In the genomic region with DNA sequence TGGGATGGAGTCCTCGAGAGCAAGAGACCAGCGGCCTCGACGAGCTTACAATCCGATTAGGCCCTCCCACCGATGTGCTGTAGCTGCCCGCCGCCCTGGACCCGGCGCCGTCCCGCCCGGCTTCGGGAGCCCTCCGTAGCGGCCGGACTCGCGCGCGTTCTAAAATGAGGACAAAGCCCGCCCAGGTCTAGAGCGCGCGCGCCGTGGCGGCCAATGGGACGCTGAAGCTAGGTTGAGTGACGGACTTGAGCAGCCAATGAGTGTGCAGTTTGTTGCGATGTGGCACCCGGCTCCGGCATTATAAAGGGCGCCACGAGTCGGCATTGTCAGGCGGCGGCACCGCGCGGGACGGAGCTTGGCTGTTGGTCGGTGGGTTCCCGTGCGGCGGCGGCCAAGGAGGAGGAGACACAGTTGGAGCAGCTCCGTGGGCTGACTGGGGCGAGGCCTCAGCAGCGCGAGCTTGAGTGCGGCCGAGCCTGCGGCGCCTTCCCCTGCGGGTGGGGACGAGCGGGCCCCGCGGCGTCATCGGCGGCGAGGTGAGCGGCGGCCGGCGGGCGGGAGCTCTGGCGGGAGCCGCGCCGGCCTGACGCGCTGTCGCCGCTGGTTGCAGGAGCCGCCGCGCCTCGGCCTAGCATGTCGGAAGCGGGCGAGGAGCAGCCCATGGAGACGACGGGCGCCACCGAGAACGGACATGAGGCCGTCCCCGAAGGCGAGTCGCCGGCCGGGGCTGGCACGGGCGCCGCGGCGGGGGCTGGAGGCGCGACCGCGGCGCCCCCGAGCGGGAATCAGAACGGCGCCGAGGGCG, we compare ENCODE assay signal across 8 cellular contexts. TPM values are rescaled to one million over a fixed set of nuclear protein-coding genes. Genes with fewer than 3 reads are reported as not detected.
DNase-seq lines count a peak whose midpoint lies in the region; ATAC-seq, FAIRE-seq and TF ChIP-seq lines count a peak whose summit lies in the region.

A gene (plus strand): TSS at position 329 of the 805 bp plus-strand sequence. CDS start 305 bp downstream, at position 634.

- DNase-seq in Calu3: peak; percentile 97
- peak; percentile 99 for DNase-seq in activated CD8-positive, alpha-beta memory T cell treated with anti-CD3 and anti-CD28 coated beads, Interleukin-2, amount 50 U/mL, for 48 hours
- peak; percentile 96 for DNase-seq in endothelial cell of umbilical vein (ENCODE audit: low read depth, low spot score)
- peak; percentile 93 for DNase-seq in middle frontal gyrus (ENCODE audit: extremely low spot score, low spot score)
- peak; percentile 92 to 93 for DNase-seq in stimulated activated CD8-positive, alpha-beta memory T cell treated with anti-CD3 and anti-CD28 coated beads, Interleukin-2, amount 100 ng/mL, for 48 hours (ENCODE audit: low read depth in 2 of 2)

- intact Hi-C loops in Calu3 (cut with micrococcal nuclease; ENCODE audit: unreplicated experiment): no loop called here
- intact Hi-C loops in endothelial cell of umbilical vein (cut with micrococcal nuclease): loop anchor here (1.0 to 2.0 kb wide), 4 partner anchors 28 to 128 kb away; a partner anchor contains a TSS

- POLR2A ChIA-PET in endothelial cell of umbilical vein (lab: Charles Lee): interaction anchor here (0.6 to 1.5 kb wide), 9 partner anchors 10 to 251 kb away, joined by 3 to 13 read pairs (median 4); a partner anchor contains a TSS

- H3K4me2 ChIP-seq in OCI-LY1 (ENCODE audit: low read length) (peak within 1 kb of the TSS; percentile 89), endothelial cell of umbilical vein (ENCODE audit: insufficient read depth, low read length) (peak within 1 kb of the TSS; percentile 69)

- H2AFZ ChIP-seq in OCI-LY1 (ENCODE audit: low read length): no peak within 1 kb of the TSS; the same call in 1 of the 2 replicates
- peak within 1 kb of the TSS; percentile 58 for H2AFZ ChIP-seq in endothelial cell of umbilical vein (ENCODE audit: low read depth, low read length)

- TF ChIP-seq POLR2A in endothelial cell of umbilical vein (IDR thresholded peaks at IDR 0.05; ENCODE audit: low read depth, low read length): peak; percentile 100

- no peaks in the 10 kb centered on the region for H3K9me3 Mint-ChIP-seq in Calu3 (ENCODE audit: low read depth, unreplicated experiment)

- H3K4me3 Mint-ChIP-seq in Calu3 (ENCODE audit: low read depth, unreplicated experiment): peak within 1 kb of the TSS; percentile 85

- H3K4me1 ChIP-seq in HUES64 (ENCODE audit: insufficient read depth, low read length) (peaks cover 13% of the 10 kb centered on the region), OCI-LY1 (ENCODE audit: insufficient read depth, low read length, severe bottlenecking) (peaks cover 32% of the 10 kb centered on the region), endothelial cell of umbilical vein (ENCODE audit: control insufficient read depth, extremely low read depth, insufficient read depth, low read length) (peaks cover 22% of the 10 kb centered on the region)

- H3K9ac ChIP-seq in HUES64 (ENCODE audit: low read depth, low read length) (peak within 1 kb of the TSS; percentile 99), OCI-LY1 (ENCODE audit: low read length) (peak within 1 kb of the TSS; percentile 96), endothelial cell of umbilical vein (replicated peaks; ENCODE audit: extremely low read depth, insufficient read depth, low read length) (peak within 1 kb of the TSS; percentile 89)

- H3K27ac Mint-ChIP-seq in Calu3 (ENCODE audit: unreplicated experiment): peak within 1 kb of the TSS; percentile 99

- H3K27me3 ChIP-seq in HUES64 (ENCODE audit: insufficient read depth, low read length): peaks cover 8% of the 10 kb centered on the region; the same call in 1 of the 2 replicates
- H3K27me3 ChIP-seq in OCI-LY1 (ENCODE audit: insufficient read depth, low read length): no peaks in the 10 kb centered on the region
- no peaks in the 10 kb centered on the region for H3K27me3 ChIP-seq in endothelial cell of umbilical vein (ENCODE audit: control insufficient read depth in 2 of 2, insufficient read depth in 2 of 2, low read length in 2 of 2)

- H3K9me1 ChIP-seq in endothelial cell of umbilical vein (replicated peaks; ENCODE audit: control insufficient read depth, extremely low read depth, insufficient read depth, low read length): no peaks in the 10 kb centered on the region

- no peaks in the 10 kb centered on the region for H3K9me2 ChIP-seq in OCI-LY1 (ENCODE audit: low read depth, low read length)

- H3K27me3 Mint-ChIP-seq in Calu3 (ENCODE audit: unreplicated experiment): peaks cover 12% of the 10 kb centered on the region

- no peaks in the 10 kb centered on the region for H3K9me3 ChIP-seq in HUES64 (ENCODE audit: insufficient read depth, low read depth, low read length)
- no peaks in the 10 kb centered on the region for H3K9me3 ChIP-seq in OCI-LY1 (ENCODE audit: low read length)
- no peaks in the 10 kb centered on the region for H3K9me3 ChIP-seq in endothelial cell of umbilical vein (replicated peaks; ENCODE audit: control insufficient read depth, insufficient read depth, low read length)

- H3K36me3 Mint-ChIP-seq in Calu3 (ENCODE audit: insufficient read depth, unreplicated experiment): peaks cover 66% of the 10 kb centered on the region

- H3K4me1 Mint-ChIP-seq in Calu3 (ENCODE audit: low read depth, unreplicated experiment): peaks cover 32% of the 10 kb centered on the region

- H4K20me1 ChIP-seq in OCI-LY1 (ENCODE audit: insufficient read depth, low read length) (0 out of 2 replicates have a peak, but pooled peaks cover 3% of the 10 kb centered on the region), endothelial cell of umbilical vein (replicated peaks; ENCODE audit: control insufficient read depth, extremely low read depth, insufficient read depth, low read length) (peaks cover 4% of the 10 kb centered on the region)

- CTCF ChIA-PET in Calu3 (lab: Charles Lee): interaction anchor here (0.6 to 0.7 kb wide), 2 partner anchors 89 to 129 kb away, joined by 3 to 7 read pairs; no protein-coding TSS in a partner anchor
- CTCF ChIA-PET in endothelial cell of umbilical vein (lab: Charles Lee): interaction anchor here (0.9 to 1.1 kb wide), 4 partner anchors 10 to 129 kb away, joined by 3 to 9 read pairs (median 4); no protein-coding TSS in a partner anchor

- H3K4me3 ChIP-seq in HUES64 (ENCODE audit: low read length) (peak within 1 kb of the TSS; percentile 97), OCI-LY1 (ENCODE audit: low read depth, low read length, poor library complexity, severe bottlenecking) (peak within 1 kb of the TSS; percentile 94), endothelial cell of umbilical vein (replicated peaks in 1 of 3; ENCODE audit: insufficient read depth in 1 of 3, low read depth in 1 of 3, low read length in 3 of 3) (peak within 1 kb of the TSS; percentile 66 to 93 (median 81))

- TF ChIP-seq CTCF in Calu3 (IDR thresholded peaks at IDR 0.05; ENCODE audit: unreplicated experiment) (no peak), OCI-LY1 (IDR thresholded peaks at IDR 0.05; ENCODE audit: low read length) (no peak), endothelial cell of umbilical vein (IDR thresholded peaks at IDR 0.05; ENCODE audit: extremely low read depth in 1 of 2, insufficient read depth in 1 of 2, low read depth in 1 of 2, low read length in 2 of 2) (no peak)

- dilution Hi-C loops in endothelial cell of umbilical vein (cut with MboI; ENCODE audit: extremely low pct_ligation_motif_present, low sequenced_read_pairs): no loop called here

- peak; percentile 85 for ATAC-seq in GM21447 (IDR thresholded peaks at IDR 0.05; ENCODE audit: unreplicated experiment)

- no peaks in the 10 kb centered on the region for H3F3A ChIP-seq in OCI-LY1 (ENCODE audit: insufficient read depth, low read length)

- H3K27ac ChIP-seq in HUES64 (ENCODE audit: low read depth, low read length) (peak within 1 kb of the TSS; percentile 83), OCI-LY1 (ENCODE audit: low read depth, low read length, poor library complexity, severe bottlenecking) (peak within 1 kb of the TSS; percentile 41), endothelial cell of umbilical vein (ENCODE audit: insufficient read depth, low read depth, low read length) (peak within 1 kb of the TSS; percentile 65)

- peaks cover 42% of the 10 kb centered on the region for H3K79me2 ChIP-seq in OCI-LY1 (ENCODE audit: insufficient read depth, low read length)
- peaks cover 53% of the 10 kb centered on the region for H3K79me2 ChIP-seq in endothelial cell of umbilical vein (ENCODE audit: control insufficient read depth, insufficient read depth, low read length)

- WGBS in HUES64: under 1% methylated on average over 111 of the region's 111 CpGs

- BruUV-seq in Calu3 (replicated peaks; lab: Mats Ljungman, UMichigan) (TSS peak; percentile 6), endothelial cell of umbilical vein (replicated peaks; lab: Mats Ljungman, UMichigan) (no TSS peak)

- H3K36me3 ChIP-seq in HUES64 (ENCODE audit: insufficient read depth, low read length): peaks cover 42% of the 10 kb centered on the region
- H3K36me3 ChIP-seq in OCI-LY1 (ENCODE audit: insufficient read depth, low read length): peaks cover 42% of the 10 kb centered on the region
- H3K36me3 ChIP-seq in endothelial cell of umbilical vein (ENCODE audit: control insufficient read depth in 2 of 2, extremely low read depth in 1 of 2, insufficient read depth in 2 of 2, low read length in 2 of 2): peaks cover 21 to 25% of the 10 kb centered on the region in 2 experiments

- peak; percentile 98 for FAIRE-seq in endothelial cell of umbilical vein (lab: Jason Lieb, UNC)

TF ChIP-seq in endothelial cell of umbilical vein, 7 proteins besides CTCF, POLR2A, EP300 and RAD21:
- TF ChIP-seq POLR2AphosphoS5 (IDR thresholded peaks at IDR 0.05; ENCODE audit: insufficient read depth, low read depth, low read length) (peak; percentile 100), JUN (IDR thresholded peaks at IDR 0.05; ENCODE audit: borderline replicate concordance, insufficient read depth, insufficient read length, low read depth) (no peak), MYC (IDR thresholded peaks at IDR 0.05; ENCODE audit: low read depth, low read length) (no peak)
- TF ChIP-seq, protein P1, sequence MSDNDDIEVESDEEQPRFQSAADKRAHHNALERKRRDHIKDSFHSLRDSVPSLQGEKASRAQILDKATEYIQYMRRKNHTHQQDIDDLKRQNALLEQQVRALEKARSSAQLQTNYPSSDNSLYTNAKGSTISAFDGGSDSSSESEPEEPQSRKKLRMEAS (IDR thresholded peaks at IDR 0.05; ENCODE audit: insufficient read depth, insufficient read length): peak; percentile 15

RNA-seq across cellular contexts. Expression of the gene that starts here (rescaled TPM):
- total RNA-seq in Calu3 (2022): 306 and 314 TPM in 2 replicates
- polyA plus RNA-seq in HUES64 (2013, experiment 1 of 2): 399 TPM
- polyA plus RNA-seq in HUES64 (2013, experiment 2 of 2): 387 TPM
- total RNA-seq in endothelial cell of umbilical vein: 309 and 310 TPM in 2 replicates
- 165 and 207 TPM in 2 replicates for polyA plus RNA-seq in endothelial cell of umbilical vein
- polyA plus RNA-seq in endothelial cell of umbilical vein (2011; cell fraction: cytosol; rRNA removed): 155 and 191 TPM in 2 replicates
- 103 and 152 TPM in 2 replicates for polyA plus RNA-seq in endothelial cell of umbilical vein (2011; cell fraction: nucleus; rRNA removed)
- 163 and 250 TPM in 2 replicates for polyA plus RNA-seq in endothelial cell of umbilical vein (2012)
- 77.1 and 81.4 TPM in 2 replicates for polyA minus RNA-seq in endothelial cell of umbilical vein
- 90.1 TPM for polyA minus RNA-seq in endothelial cell of umbilical vein (2011; cell fraction: cytosol; rRNA and poly(A)+ RNA removed)
- polyA minus RNA-seq in endothelial cell of umbilical vein (2011; cell fraction: nucleus; rRNA and poly(A)+ RNA removed): 32.1 and 36.1 TPM in 2 replicates

Comparison
In these comparisons a context has a peak if more than half of its experiments do, and no peak if none do; other contexts are left out.
1. Peak in every context shown above with its lines: DNase-seq, ATAC-seq, H3K4me3 ChIP-seq and H3K27ac ChIP-seq.